In the genomic region with DNA sequence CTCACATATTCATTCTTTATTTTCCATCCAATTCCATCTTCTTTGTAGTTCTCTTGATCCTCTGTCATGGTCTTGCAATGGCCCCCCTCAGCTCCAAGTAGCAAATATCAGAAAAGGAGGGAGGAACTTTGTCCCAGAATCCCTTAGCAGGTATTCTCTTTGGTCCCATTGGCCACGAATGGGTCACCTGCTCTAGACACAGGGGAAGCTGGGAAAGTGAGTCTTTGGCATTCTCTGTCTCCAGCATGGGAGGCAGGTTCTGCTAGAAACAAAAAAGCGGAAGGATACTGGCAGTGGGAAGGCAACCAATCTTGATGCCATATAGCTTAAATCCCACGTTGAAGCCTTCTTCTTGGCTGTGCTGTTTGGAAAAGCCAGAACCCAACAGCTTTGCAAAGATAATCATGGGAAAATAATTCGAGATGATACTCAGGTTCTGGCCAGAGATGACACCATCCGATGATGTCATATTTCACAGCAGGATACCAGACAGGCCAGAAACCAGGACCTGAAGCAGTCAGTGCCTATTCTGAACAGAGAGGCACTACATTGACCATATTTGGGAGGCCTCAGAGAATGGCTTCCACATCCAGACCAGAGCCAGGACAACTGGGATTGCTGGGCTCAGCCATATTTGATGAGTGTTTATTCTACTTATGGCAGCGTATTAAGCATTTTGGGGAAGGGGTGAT, we compare ENCODE assay signal across 2 cellular contexts.
TF ChIP-seq lines count a peak whose summit lies in the region.

No MANE protein-coding gene starts in this region.

TF ChIP-seq in IMR-90, 13 proteins besides CTCF, POLR2A, EP300 and RAD21:
- TF ChIP-seq RCOR1 (IDR thresholded peaks at IDR 0.05; ENCODE audit: insufficient replicate concordance, low read length) (no peak), MXI1 (IDR thresholded peaks at IDR 0.05; ENCODE audit: borderline replicate concordance, low read depth, low read length) (no peak), CHD1 (IDR thresholded peaks at IDR 0.05; ENCODE audit: low read depth, low read length) (no peak), MAZ (IDR thresholded peaks at IDR 0.05; ENCODE audit: borderline replicate concordance, low read depth, low read length) (no peak), NFE2L2 (IDR thresholded peaks at IDR 0.05; ENCODE audit: low read depth, low read length) (no peak), CEBPB (IDR thresholded peaks at IDR 0.05; ENCODE audit: low read depth, low read length) (no peak), USF2 (IDR thresholded peaks at IDR 0.05; ENCODE audit: low read depth, low read length) (no peak), SMC3 (IDR thresholded peaks at IDR 0.05; ENCODE audit: low read depth, low read length) (no peak), BHLHE40 (IDR thresholded peaks at IDR 0.05; ENCODE audit: low read depth, low read length) (no peak), RFX5 (IDR thresholded peaks at IDR 0.05; ENCODE audit: low read depth, low read length) (no peak), MAFK (IDR thresholded peaks at IDR 0.05; ENCODE audit: low read depth, low read length) (no peak), FOS (IDR thresholded peaks at IDR 0.05; ENCODE audit: low read depth, low read length) (no peak)

TF ChIP-seq in K562, 482 proteins besides CTCF, POLR2A, EP300 and RAD21 (continues in another document):
- no peak for TF ChIP-seq PHTF2 (CRISPR knock-in tag; IDR thresholded peaks at IDR 0.05)
- TF ChIP-seq KHSRP (IDR thresholded peaks at IDR 0.05): no peak
- TF ChIP-seq CHD4 (IDR thresholded peaks at IDR 0.05; ENCODE audit: insufficient read depth, insufficient replicate concordance, low read depth, low read length, poor library complexity, severe bottlenecking): no peak
- TF ChIP-seq SIN3B (IDR thresholded peaks at IDR 0.05; ENCODE audit: low read depth): no peak
- no peak for TF ChIP-seq ERF (CRISPR knock-in tag; IDR thresholded peaks at IDR 0.05)
- TF ChIP-seq FOXA1 (IDR thresholded peaks at IDR 0.05; ENCODE audit: borderline replicate concordance): no peak
- TF ChIP-seq CREB3 (tag; conservative IDR thresholded peaks at IDR 0.05; ENCODE audit: low read depth): no peak
- TF ChIP-seq ATF3 (IDR thresholded peaks at IDR 0.05): peak; percentile 87
- no peak for TF ChIP-seq ATF3 (CRISPR knock-in tag; conservative IDR thresholded peaks at IDR 0.05)
- TF ChIP-seq, protein P1, sequence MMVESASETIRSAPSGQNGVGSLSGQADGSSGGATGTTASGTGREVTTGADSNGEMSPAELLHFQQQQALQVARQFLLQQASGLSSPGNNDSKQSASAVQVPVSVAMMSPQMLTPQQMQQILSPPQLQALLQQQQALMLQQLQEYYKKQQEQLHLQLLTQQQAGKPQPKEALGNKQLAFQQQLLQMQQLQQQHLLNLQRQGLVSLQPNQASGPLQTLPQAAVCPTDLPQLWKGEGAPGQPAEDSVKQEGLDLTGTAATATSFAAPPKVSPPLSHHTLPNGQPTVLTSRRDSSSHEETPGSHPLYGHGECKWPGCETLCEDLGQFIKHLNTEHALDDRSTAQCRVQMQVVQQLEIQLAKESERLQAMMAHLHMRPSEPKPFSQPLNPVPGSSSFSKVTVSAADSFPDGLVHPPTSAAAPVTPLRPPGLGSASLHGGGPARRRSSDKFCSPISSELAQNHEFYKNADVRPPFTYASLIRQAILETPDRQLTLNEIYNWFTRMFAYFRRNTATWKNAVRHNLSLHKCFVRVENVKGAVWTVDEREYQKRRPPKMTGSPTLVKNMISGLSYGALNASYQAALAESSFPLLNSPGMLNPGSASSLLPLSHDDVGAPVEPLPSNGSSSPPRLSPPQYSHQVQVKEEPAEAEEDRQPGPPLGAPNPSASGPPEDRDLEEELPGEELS (CRISPR knock-in tag; IDR thresholded peaks at IDR 0.05; ENCODE audit: borderline replicate concordance): no peak
- peak; percentile 46 for TF ChIP-seq NFYB (IDR thresholded peaks at IDR 0.05; ENCODE audit: extremely low read depth, insufficient read length)
- TF ChIP-seq, protein P2, sequence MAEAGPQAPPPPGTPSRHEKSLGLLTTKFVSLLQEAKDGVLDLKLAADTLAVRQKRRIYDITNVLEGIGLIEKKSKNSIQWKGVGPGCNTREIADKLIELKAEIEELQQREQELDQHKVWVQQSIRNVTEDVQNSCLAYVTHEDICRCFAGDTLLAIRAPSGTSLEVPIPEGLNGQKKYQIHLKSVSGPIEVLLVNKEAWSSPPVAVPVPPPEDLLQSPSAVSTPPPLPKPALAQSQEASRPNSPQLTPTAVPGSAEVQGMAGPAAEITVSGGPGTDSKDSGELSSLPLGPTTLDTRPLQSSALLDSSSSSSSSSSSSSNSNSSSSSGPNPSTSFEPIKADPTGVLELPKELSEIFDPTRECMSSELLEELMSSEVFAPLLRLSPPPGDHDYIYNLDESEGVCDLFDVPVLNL (CRISPR knock-in tag; IDR thresholded peaks at IDR 0.05; ENCODE audit: low read depth): no peak
- no peak for TF ChIP-seq RBM14 (IDR thresholded peaks at IDR 0.05; ENCODE audit: borderline replicate concordance, insufficient read depth, low read depth, low read length)
- no peak for TF ChIP-seq MAZ (CRISPR knock-in tag; conservative IDR thresholded peaks at IDR 0.05 in 1 of 2, IDR thresholded peaks at IDR 0.05 in 1 of 2)
- TF ChIP-seq, protein P3, sequence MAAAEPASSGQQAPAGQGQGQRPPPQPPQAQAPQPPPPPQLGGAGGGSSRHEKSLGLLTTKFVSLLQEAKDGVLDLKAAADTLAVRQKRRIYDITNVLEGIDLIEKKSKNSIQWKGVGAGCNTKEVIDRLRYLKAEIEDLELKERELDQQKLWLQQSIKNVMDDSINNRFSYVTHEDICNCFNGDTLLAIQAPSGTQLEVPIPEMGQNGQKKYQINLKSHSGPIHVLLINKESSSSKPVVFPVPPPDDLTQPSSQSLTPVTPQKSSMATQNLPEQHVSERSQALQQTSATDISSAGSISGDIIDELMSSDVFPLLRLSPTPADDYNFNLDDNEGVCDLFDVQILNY (CRISPR knock-in tag; IDR thresholded peaks at IDR 0.05): no peak
- TF ChIP-seq RERE (CRISPR knock-in tag; IDR thresholded peaks at IDR 0.05; ENCODE audit: borderline replicate concordance): no peak
- TF ChIP-seq ZNF79 (CRISPR knock-in tag; IDR thresholded peaks at IDR 0.05; ENCODE audit: low read depth): no peak
- TF ChIP-seq ARID3A (IDR thresholded peaks at IDR 0.05; ENCODE audit: borderline replicate concordance, low read depth, low read length): no peak
- TF ChIP-seq MCM2 (IDR thresholded peaks at IDR 0.05; ENCODE audit: low read depth): no peak
- TF ChIP-seq SMARCA5 (IDR thresholded peaks at IDR 0.05): no peak
- no peak for TF ChIP-seq MCM5 (IDR thresholded peaks at IDR 0.05; ENCODE audit: low read depth)
- TF ChIP-seq ZNF232 (CRISPR knock-in tag; IDR thresholded peaks at IDR 0.05): no peak
- TF ChIP-seq FOS (IDR thresholded peaks at IDR 0.05; ENCODE audit: extremely low read depth, insufficient read length): no peak
- TF ChIP-seq, protein P4, sequence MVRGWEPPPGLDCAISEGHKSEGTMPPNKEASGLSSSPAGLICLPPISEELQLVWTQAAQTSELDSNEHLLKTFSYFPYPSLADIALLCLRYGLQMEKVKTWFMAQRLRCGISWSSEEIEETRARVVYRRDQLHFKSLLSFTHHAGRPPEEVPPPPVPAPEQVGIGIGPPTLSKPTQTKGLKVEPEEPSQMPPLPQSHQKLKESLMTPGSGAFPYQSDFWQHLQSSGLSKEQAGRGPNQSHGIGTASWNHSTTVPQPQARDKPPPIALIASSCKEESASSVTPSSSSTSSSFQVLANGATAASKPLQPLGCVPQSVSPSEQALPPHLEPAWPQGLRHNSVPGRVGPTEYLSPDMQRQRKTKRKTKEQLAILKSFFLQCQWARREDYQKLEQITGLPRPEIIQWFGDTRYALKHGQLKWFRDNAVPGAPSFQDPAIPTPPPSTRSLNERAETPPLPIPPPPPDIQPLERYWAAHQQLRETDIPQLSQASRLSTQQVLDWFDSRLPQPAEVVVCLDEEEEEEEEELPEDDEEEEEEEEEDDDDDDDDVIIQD (CRISPR knock-in tag; IDR thresholded peaks at IDR 0.05): no peak
- TF ChIP-seq ZNF707 (CRISPR knock-in tag; conservative IDR thresholded peaks at IDR 0.05): no peak
- TF ChIP-seq, protein P5, sequence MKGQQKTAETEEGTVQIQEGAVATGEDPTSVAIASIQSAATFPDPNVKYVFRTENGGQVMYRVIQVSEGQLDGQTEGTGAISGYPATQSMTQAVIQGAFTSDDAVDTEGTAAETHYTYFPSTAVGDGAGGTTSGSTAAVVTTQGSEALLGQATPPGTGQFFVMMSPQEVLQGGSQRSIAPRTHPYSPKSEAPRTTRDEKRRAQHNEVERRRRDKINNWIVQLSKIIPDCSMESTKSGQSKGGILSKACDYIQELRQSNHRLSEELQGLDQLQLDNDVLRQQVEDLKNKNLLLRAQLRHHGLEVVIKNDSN (CRISPR knock-in tag; IDR thresholded peaks at IDR 0.05): peak; percentile 63; the same call in 1 of the 2 replicates
- no peak for TF ChIP-seq ZBTB1 (CRISPR knock-in tag; IDR thresholded peaks at IDR 0.05; ENCODE audit: borderline replicate concordance, low read depth)
- TF ChIP-seq SOX6 (IDR thresholded peaks at IDR 0.05): no peak
- no peak for TF ChIP-seq CAMTA2 (CRISPR knock-in tag; conservative IDR thresholded peaks at IDR 0.05)
- TF ChIP-seq ZNF655 (CRISPR knock-in tag; IDR thresholded peaks at IDR 0.05): no peak
- TF ChIP-seq TCF7L2 (IDR thresholded peaks at IDR 0.05; ENCODE audit: low read depth, low read length): no peak
- no peak for TF ChIP-seq FOXK1 (CRISPR knock-in tag; IDR thresholded peaks at IDR 0.05; ENCODE audit: borderline replicate concordance)
- peak; percentile 87 for TF ChIP-seq ATF7 (IDR thresholded peaks at IDR 0.05)
- no peak for TF ChIP-seq TCF7 (IDR thresholded peaks at IDR 0.05; ENCODE audit: borderline replicate concordance)
